ENCODE assay signal across 19 cellular contexts in the genomic region with DNA sequence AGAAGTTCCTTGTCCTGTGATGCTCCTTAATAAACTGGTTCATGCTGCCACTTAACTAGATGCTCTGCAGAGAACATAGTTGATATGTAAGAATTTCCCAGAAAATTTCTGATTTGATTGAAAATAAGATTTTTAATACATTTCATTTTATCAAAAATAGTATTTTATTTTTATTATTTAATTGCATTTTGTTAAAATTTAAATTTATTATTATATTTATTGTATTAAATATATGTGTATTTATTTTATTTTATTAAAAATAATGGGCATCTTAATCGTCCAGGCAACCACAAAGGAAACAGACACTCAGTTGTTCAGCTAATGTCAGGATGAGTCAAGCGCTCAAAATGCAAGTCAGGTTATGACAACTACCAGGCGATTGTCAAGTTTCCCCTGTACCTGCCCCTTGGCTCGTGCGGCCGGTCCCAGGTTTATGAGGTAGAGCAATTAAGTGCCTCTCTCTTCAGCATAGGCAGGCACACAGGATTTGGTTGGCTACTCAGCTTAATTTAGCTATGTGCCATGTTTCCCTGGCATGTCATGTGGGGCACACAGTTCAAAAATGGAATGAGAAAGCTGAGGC.
A peak's percentile ranks its signal among the peaks of the same experiment; 100 is the strongest.
DNase-seq lines count a peak whose midpoint lies in the region; ATAC-seq, FAIRE-seq and TF ChIP-seq lines count a peak whose summit lies in the region.
"Had no signal": no experiment of that assay in that cellular context is flagged by ENCODE, and none has a peak within 500 bp of the region (broad histone marks: within the 10 kb centered on the region; RNA-seq: fewer than 3 reads in every experiment).

No MANE protein-coding gene starts in this region.

- no peak overlapping the region for H3K4me3 ChIP-seq in endothelial cell of umbilical vein (replicated peaks in 1 of 3; ENCODE audit: insufficient read depth in 1 of 3, low read depth in 1 of 3, low read length in 3 of 3)
- no peak overlapping the region for H3K4me3 ChIP-seq in H7 (ENCODE audit: insufficient read depth, low read depth, low read length)
- H3K4me3 ChIP-seq: upper lobe of left lung had no signal

- no peak for TF ChIP-seq CTCF in Calu3 (IDR thresholded peaks at IDR 0.05; ENCODE audit: unreplicated experiment)
- TF ChIP-seq CTCF in endothelial cell of umbilical vein (IDR thresholded peaks at IDR 0.05; ENCODE audit: extremely low read depth in 1 of 2, insufficient read depth in 1 of 2, low read depth in 1 of 2, low read length in 2 of 2), result no peak
- TF ChIP-seq CTCF in nephron (IDR thresholded peaks at IDR 0.05; ENCODE audit: unreplicated experiment in 3 of 3), result no peak

- no peaks in the 10 kb centered on the region for H3K27me3 Mint-ChIP-seq in Calu3 (ENCODE audit: unreplicated experiment)
- no peaks in the 10 kb centered on the region for H3K27me3 Mint-ChIP-seq in nephron (ENCODE audit: low read depth)
- H3K27me3 Mint-ChIP-seq: activated naive CD8-positive, alpha-beta T cell; naive B cell had no signal

- H3K4me1 Mint-ChIP-seq in Calu3 (ENCODE audit: low read depth, unreplicated experiment) (peaks cover 57% of the 10 kb centered on the region), nephron (peaks cover 36% of the 10 kb centered on the region)
- H3K4me1 Mint-ChIP-seq: naive B cell had no signal

- H3K4me1 ChIP-seq in endothelial cell of umbilical vein (ENCODE audit: control insufficient read depth, extremely low read depth, insufficient read depth, low read length), result peaks cover 25% of the 10 kb centered on the region

- H3K27ac ChIP-seq in endothelial cell of umbilical vein (ENCODE audit: insufficient read depth, low read depth, low read length), result peak overlapping the region; percentile 65
- H3K27ac ChIP-seq: upper lobe of left lung had no signal

- dilution Hi-C loops in endothelial cell of umbilical vein (cut with MboI; ENCODE audit: extremely low pct_ligation_motif_present, low sequenced_read_pairs), result loop anchor here (25.0 kb wide), 1 partner anchor 361 kb away; the partner anchor contains the start of gene RND3

- peak overlapping the region; percentile 48 for H2AFZ ChIP-seq in endothelial cell of umbilical vein (ENCODE audit: low read depth, low read length)

- H3K9me3 ChIP-seq in endothelial cell of umbilical vein (replicated peaks; ENCODE audit: control insufficient read depth, insufficient read depth, low read length), result no peaks in the 10 kb centered on the region
- H3K9me3 ChIP-seq: upper lobe of left lung had no signal

- intact Hi-C loops in Calu3 (cut with micrococcal nuclease; ENCODE audit: unreplicated experiment) (no loop called here), endothelial cell of umbilical vein (cut with micrococcal nuclease) (no loop called here)

- no peak for TF ChIP-seq POLR2A in endothelial cell of umbilical vein (IDR thresholded peaks at IDR 0.05; ENCODE audit: low read depth, low read length)

- CTCF ChIA-PET in Calu3 (lab: Charles Lee), result interaction anchor here (0.6 to 1.1 kb wide), 5 partner anchors 9 to 139 kb away, joined by 3 to 5 read pairs (median 3); no protein-coding TSS in a partner anchor
- CTCF ChIA-PET in endothelial cell of umbilical vein (lab: Charles Lee), result interaction anchor here (0.7 to 3.1 kb wide), 6 partner anchors 8 to 1113 kb away, joined by 3 to 14 read pairs (median 4); no protein-coding TSS in a partner anchor

- H3K9ac ChIP-seq in endothelial cell of umbilical vein (replicated peaks; ENCODE audit: extremely low read depth, insufficient read depth, low read length), result peak overlapping the region; percentile 24

- H3K27ac Mint-ChIP-seq in Calu3 (ENCODE audit: unreplicated experiment) (peak overlapping the region; percentile 69), nephron (peak overlapping the region in 2 of 3 experiments; percentile 29 to 71)
- H3K27ac Mint-ChIP-seq: activated naive CD8-positive, alpha-beta T cell; naive B cell had no signal

- FAIRE-seq in RCC 7860 (lab: Jason Lieb, UNC) (no peak), endothelial cell of umbilical vein (lab: Jason Lieb, UNC) (peak; percentile 59)

- H3K4me3 Mint-ChIP-seq in Calu3 (ENCODE audit: low read depth, unreplicated experiment), result no peak overlapping the region
- H3K4me3 Mint-ChIP-seq in nephron, result no peak overlapping the region
- H3K4me3 Mint-ChIP-seq: activated naive CD8-positive, alpha-beta T cell; naive B cell had no signal

- BruUV-seq in Calu3 (replicated peaks; lab: Mats Ljungman, UMichigan) (no TSS peak), endothelial cell of umbilical vein (replicated peaks; lab: Mats Ljungman, UMichigan) (no TSS peak)

- DNase-seq in Calu3 (no peak), RCC 7860 (ENCODE audit: low spot score) (peak; percentile 93), endothelial cell of umbilical vein (ENCODE audit: low read depth, low spot score) (no peak), H7 (no peak), cerebellum (ENCODE audit: low spot score) (no peak)
- DNase-seq: activated CD4-positive, alpha-beta T cell treated with anti-CD3 and anti-CD28 coated beads for 48 hours; central memory CD4-positive, alpha-beta T cell; DMS153; head of caudate nucleus; naive B cell; NCI-H2107; RPMI8226; stimulated activated CD4-positive, alpha-beta T cell treated with anti-CD3 and anti-CD28 coated beads, Interleukin-4, amount 100 ng/mL, for 1 hour; T-helper 2 cell; upper lobe of left lung had no signal

- H3K4me2 ChIP-seq in endothelial cell of umbilical vein (ENCODE audit: insufficient read depth, low read length), result no peak overlapping the region

- no peaks in the 10 kb centered on the region for H3K36me3 ChIP-seq in endothelial cell of umbilical vein (ENCODE audit: control insufficient read depth in 2 of 2, extremely low read depth in 1 of 2, insufficient read depth in 2 of 2, low read length in 2 of 2)
- H3K36me3 ChIP-seq in H7 (replicated peaks; ENCODE audit: control insufficient read depth, insufficient read depth, low read length), result no peaks in the 10 kb centered on the region
- H3K36me3 ChIP-seq: upper lobe of left lung had no signal

- H3K9me3 Mint-ChIP-seq in Calu3 (ENCODE audit: low read depth, unreplicated experiment), result peaks cover 6% of the 10 kb centered on the region
- H3K9me3 Mint-ChIP-seq in nephron, result peaks cover 4% of the 10 kb centered on the region

- no peaks in the 10 kb centered on the region for H3K27me3 ChIP-seq in endothelial cell of umbilical vein (ENCODE audit: control insufficient read depth in 2 of 2, insufficient read depth in 2 of 2, low read length in 2 of 2)
- no peaks in the 10 kb centered on the region for H3K27me3 ChIP-seq in H7 (ENCODE audit: control insufficient read depth, insufficient read depth, low read length)
- H3K27me3 ChIP-seq: upper lobe of left lung had no signal

- POLR2A ChIA-PET in endothelial cell of umbilical vein (lab: Charles Lee), result no interaction called here

- no peaks in the 10 kb centered on the region for H3K9me1 ChIP-seq in endothelial cell of umbilical vein (replicated peaks; ENCODE audit: control insufficient read depth, extremely low read depth, insufficient read depth, low read length)

- no peaks in the 10 kb centered on the region for H3K79me2 ChIP-seq in endothelial cell of umbilical vein (ENCODE audit: control insufficient read depth, insufficient read depth, low read length)

- no peak for ATAC-seq in GM21381 (IDR thresholded peaks at IDR 0.05; ENCODE audit: unreplicated experiment)
- no peak for ATAC-seq in GM19351 (IDR thresholded peaks at IDR 0.05; ENCODE audit: unreplicated experiment)

- no peaks in the 10 kb centered on the region for H3K36me3 Mint-ChIP-seq in Calu3 (ENCODE audit: insufficient read depth, unreplicated experiment)
- H3K36me3 Mint-ChIP-seq in nephron (ENCODE audit: low read depth), result peaks cover 4% of the 10 kb centered on the region
- H3K36me3 Mint-ChIP-seq: activated naive CD8-positive, alpha-beta T cell; naive B cell had no signal

- H4K20me1 ChIP-seq in endothelial cell of umbilical vein (replicated peaks; ENCODE audit: control insufficient read depth, extremely low read depth, insufficient read depth, low read length), result no peaks in the 10 kb centered on the region

TF ChIP-seq in endothelial cell of umbilical vein, 7 proteins besides CTCF, POLR2A, EP300 and RAD21:
- TF ChIP-seq, protein P1, sequence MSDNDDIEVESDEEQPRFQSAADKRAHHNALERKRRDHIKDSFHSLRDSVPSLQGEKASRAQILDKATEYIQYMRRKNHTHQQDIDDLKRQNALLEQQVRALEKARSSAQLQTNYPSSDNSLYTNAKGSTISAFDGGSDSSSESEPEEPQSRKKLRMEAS (IDR thresholded peaks at IDR 0.05; ENCODE audit: insufficient read depth, insufficient read length), result no peak
- TF ChIP-seq JUN (IDR thresholded peaks at IDR 0.05; ENCODE audit: borderline replicate concordance, insufficient read depth, insufficient read length, low read depth) (no peak), GATA2 (IDR thresholded peaks at IDR 0.05; ENCODE audit: insufficient read depth, insufficient read length, low read depth, low read length) (no peak), POLR2AphosphoS5 (IDR thresholded peaks at IDR 0.05; ENCODE audit: insufficient read depth, low read depth, low read length) (no peak), FOS (IDR thresholded peaks at IDR 0.05; ENCODE audit: borderline replicate concordance, insufficient read depth, low read length) (no peak), EZH2 (IDR thresholded peaks at IDR 0.05; ENCODE audit: borderline replicate concordance, low read depth, low read length, severe bottlenecking) (no peak)
TF ChIP-seq in endothelial cell of umbilical vein: peak in this region for 0.
